ENCODE assay signal across 6 cellular contexts in genomic region chr14:24366375-24366663, GRCh38. TPM values are rescaled to one million over a fixed set of nuclear protein-coding genes. Genes with fewer than 3 reads are reported as not detected.
DNase-seq lines count a peak whose midpoint lies in the region; ATAC-seq and TF ChIP-seq lines count a peak whose summit lies in the region.

No MANE protein-coding gene starts in this region.

- no peaks in the 10 kb centered on the region for H3K27me3 Mint-ChIP-seq in chondrocyte (ENCODE audit: low read depth)

- DNase-seq in chondrocyte (ENCODE audit: low spot score) (no peak), prostate gland (ENCODE audit: low spot score) (no peak), pons (ENCODE audit: low spot score) (no peak), NCI-H446 (lab: John Stamatoyannopoulos, UW) (no peak)

- H3K36me3 Mint-ChIP-seq in chondrocyte (ENCODE audit: low read depth), result no peaks in the 10 kb centered on the region

- peak overlapping the region; percentile 92 for H3K4me3 Mint-ChIP-seq in chondrocyte (ENCODE audit: unreplicated experiment)

- H3K4me3 ChIP-seq in prostate gland, result peak overlapping the region; percentile 46 to 48

- no peaks in the 10 kb centered on the region for H3K9me3 Mint-ChIP-seq in chondrocyte (ENCODE audit: low read depth)

- no peaks in the 10 kb centered on the region for H3K9me3 ChIP-seq in prostate gland

- H3K27me3 ChIP-seq in prostate gland (replicated peaks; ENCODE audit: insufficient read depth), result no peaks in the 10 kb centered on the region

- WGBS in prostate gland, result 3% methylated on average over 12 of the region's 12 CpGs

- no peaks in the 10 kb centered on the region for H3K36me3 ChIP-seq in prostate gland

- peak; percentile 2 for ATAC-seq in HG02943 (IDR thresholded peaks at IDR 0.05; ENCODE audit: low read depth, unreplicated experiment)
- ATAC-seq in GM21423 (IDR thresholded peaks at IDR 0.05; ENCODE audit: unreplicated experiment), result no peak

- no peak for TF ChIP-seq POLR2A in prostate gland (IDR thresholded peaks at IDR 0.05)

- H3K4me1 Mint-ChIP-seq in chondrocyte (ENCODE audit: low read depth), result peaks cover 29% of the 10 kb centered on the region

- no peaks in the 10 kb centered on the region for H3K4me1 ChIP-seq in prostate gland (replicated peaks)

- H3K27ac ChIP-seq in prostate gland, result peak overlapping the region; percentile 85 to 92

- peak overlapping the region; percentile 98 for H3K27ac Mint-ChIP-seq in chondrocyte (ENCODE audit: unreplicated experiment)

- TF ChIP-seq CTCF in chondrocyte (IDR thresholded peaks at IDR 0.05), result no peak
- TF ChIP-seq CTCF in prostate gland (IDR thresholded peaks at IDR 0.05), result no peak

- intact Hi-C loops in prostate gland (cut with DNase I), result loop anchor here (1.0 kb wide), 1 partner anchor 34 kb away; no protein-coding TSS in a partner anchor

RNA-seq across cellular contexts. Expression of gene NFATC4, which starts 1.7 kb away (rescaled TPM):
- 93.4 to 99.2 TPM (median 97.7 TPM) in 3 replicates for total RNA-seq in chondrocyte
- total RNA-seq in prostate gland, result 10 to 100 TPM in 1 of 2 donors, 1 to 10 TPM in 1; 6.3 to 41.1 TPM

RNA-seq across cellular contexts. Expression of gene RIPK3, which starts 26.5 kb away (rescaled TPM):
- 0.80 to 1.3 TPM (median 0.90 TPM) in 3 replicates for total RNA-seq in chondrocyte
- 1 to 10 TPM; 1.9 to 7.6 TPM for total RNA-seq in prostate gland

RNA-seq across cellular contexts. Expression of gene ADCY4, which starts 31.4 kb away (rescaled TPM):
- total RNA-seq in chondrocyte (1.5 to 5.2 TPM (median 3.3 TPM) in 3 replicates), prostate gland (10 to 100 TPM; 19.4 to 28.7 TPM)

RNA-seq across cellular contexts. Expression of gene NYNRIN, which starts 32.5 kb away (rescaled TPM):
- total RNA-seq in chondrocyte (20.0 to 32.1 TPM (median 21.0 TPM) in 3 replicates), prostate gland (10 to 100 TPM; 10.5 to 26.5 TPM)

RNA-seq across cellular contexts. Expression of gene LTB4R, which starts 55.0 kb away (rescaled TPM):
- 6.1 to 12.0 TPM (median 7.3 TPM) in 3 replicates for total RNA-seq in chondrocyte
- total RNA-seq in prostate gland, result 10 to 100 TPM; 11.8 to 14.2 TPM
